ENCODE assay signal across 8 cellular contexts in genomic region chr20:53585910-53586309, GRCh38. TPM values are rescaled to one million over a fixed set of nuclear protein-coding genes. Genes with fewer than 3 reads are reported as not detected.
A peak's percentile ranks its signal among the peaks of the same experiment; 100 is the strongest.
DNase-seq lines count a peak whose midpoint lies in the region; ATAC-seq and TF ChIP-seq lines count a peak whose summit lies in the region.
"Not testable (repeated sequence)": the region's sequence is repeated elsewhere in the genome, so short reads cannot be mapped to it uniquely, and the experiment has no call there.

No MANE protein-coding gene starts in this region.

- H2AK5ac ChIP-seq in IMR-90 (ENCODE audit: low read depth, low read length): peak overlapping the region; percentile 66

- H3K23ac ChIP-seq in IMR-90 (ENCODE audit: low read depth, low read length): peak overlapping the region; percentile 64; the same call in 1 of the 2 replicates

- BruUV-seq in IMR-90 (replicated peaks; lab: Mats Ljungman, UMichigan): not testable (repeated sequence)

- POLR2A ChIA-PET in IMR-90 (lab: Charles Lee; ENCODE audit: unreplicated experiment): not testable (repeated sequence)

- not testable (repeated sequence) for ATAC-seq in CD4-positive, CD25-positive, alpha-beta regulatory T cell (ENCODE audit: low read depth in 2 of 2); IMR-90 (ENCODE audit: low read depth); activated T-helper 17 cell treated with anti-CD3 and anti-CD28 coated beads, Interleukin-2, amount 50 U/mL, for 72 hours (replicated peaks)

- not testable (repeated sequence) for H3K9me3 Mint-ChIP-seq in CD4-positive, CD25-positive, alpha-beta regulatory T cell; T-helper 1 cell treated with Interleukin-12 subunit alpha and Interleukin-12 subunit beta and Interleukin-4 antibody, amounts not matched to agents 30 μg/mL and 1 μg/mL, for 36 hours; activated T-helper 17 cell treated with anti-CD3 and anti-CD28 coated beads, Interleukin-2, amount 50 U/mL, for 72 hours

- H3K4ac ChIP-seq in IMR-90 (ENCODE audit: low read depth, low read length): peak overlapping the region; percentile 62; the same call in 1 of the 2 replicates

- H4K20me1 ChIP-seq in IMR-90 (ENCODE audit: insufficient read depth, low read length): peaks cover 25% of the 10 kb centered on the region

- H2AK9ac ChIP-seq in IMR-90 (replicated peaks; ENCODE audit: low read depth, low read length, poor library complexity): not testable (repeated sequence)

- not testable (repeated sequence) for H2BK20ac ChIP-seq in IMR-90 (ENCODE audit: low read depth, low read length)

- H3K4me2 ChIP-seq in IMR-90 (ENCODE audit: low read depth, low read length): peak overlapping the region; percentile 23; the same call in 1 of the 2 replicates

- H3K56ac ChIP-seq in IMR-90 (ENCODE audit: extremely low read depth, insufficient read depth, low read length): not testable (repeated sequence)

- H3K4me1 ChIP-seq in CD4-positive, CD25-positive, alpha-beta regulatory T cell (ENCODE audit: control insufficient read depth, insufficient read depth, low read length, poor library complexity, severe bottlenecking): peaks cover 65% of the 10 kb centered on the region
- peaks cover 16% of the 10 kb centered on the region for H3K4me1 ChIP-seq in IMR-90 (ENCODE audit: control insufficient read depth, insufficient read depth, low read length)
- peaks cover 0 to 50% of the 10 kb centered on the region in 2 donors for H3K4me1 ChIP-seq in right atrium auricular region
- H3K4me1 ChIP-seq in neutrophil (ENCODE audit: control insufficient read depth in 1 of 2, insufficient read depth in 1 of 2, low read depth in 1 of 2, low read length in 1 of 2): peaks cover 84 to 91% of the 10 kb centered on the region in 2 experiments
- H3K4me1 ChIP-seq in suprapubic skin: peaks cover 87% of the 10 kb centered on the region

- peak overlapping the region; percentile 54; the same call in 1 of the 2 replicates for H4K5ac ChIP-seq in IMR-90 (ENCODE audit: low read depth, low read length)

- TF ChIP-seq CTCF in IMR-90 (conservative IDR thresholded peaks at IDR 0.05; ENCODE audit: low read depth, low read length); coronary artery (IDR thresholded peaks at IDR 0.05); right atrium auricular region (IDR thresholded peaks at IDR 0.05); neutrophil (IDR thresholded peaks at IDR 0.05); suprapubic skin (IDR thresholded peaks at IDR 0.05): not testable (repeated sequence)

- H3K18ac ChIP-seq in IMR-90 (ENCODE audit: low read depth, low read length): not testable (repeated sequence)

- CTCF ChIA-PET in IMR-90 (lab: Yijun Ruan, JAX): interaction anchor here (0.6 kb wide), 1 partner anchor 36 kb away, joined by 3 read pairs; no protein-coding TSS in a partner anchor

- peaks cover 4 to 17% of the 10 kb centered on the region in 2 experiments; a peak in 3 of 4 replicates for H3K79me1 ChIP-seq in IMR-90 (ENCODE audit: low read depth in 1 of 2, low read length in 2 of 2)

- not testable (repeated sequence) for TF ChIP-seq RAD21 in IMR-90 (IDR thresholded peaks at IDR 0.05; ENCODE audit: low read length)

- not testable (repeated sequence) for TF ChIP-seq EP300 in suprapubic skin (IDR thresholded peaks at IDR 0.05)

- peaks cover 18% of the 10 kb centered on the region for H3K9me1 ChIP-seq in IMR-90 (ENCODE audit: insufficient read depth, low read length)

- H3K9ac ChIP-seq in IMR-90 (ENCODE audit: low read depth, low read length): not testable (repeated sequence)

- dilution Hi-C loops in IMR-90 (cut with HindIII; ENCODE audit: low sequenced_read_pairs, unreplicated experiment): not testable (repeated sequence)

- peak overlapping the region in 1 of 2 experiments; percentile 60; a peak in 1 of 4 replicates for H4K8ac ChIP-seq in IMR-90 (ENCODE audit: low read depth in 2 of 2, low read length in 2 of 2)

- peaks cover 16% of the 10 kb centered on the region for H3K36me3 ChIP-seq in CD4-positive, CD25-positive, alpha-beta regulatory T cell (ENCODE audit: control insufficient read depth, insufficient read depth, low read length)
- peaks cover 18% of the 10 kb centered on the region for H3K36me3 ChIP-seq in IMR-90 (ENCODE audit: control insufficient read depth, insufficient read depth, low read length)
- peaks cover 21% of the 10 kb centered on the region for H3K36me3 ChIP-seq in right atrium auricular region
- peaks cover 21% of the 10 kb centered on the region for H3K36me3 ChIP-seq in neutrophil
- H3K36me3 ChIP-seq in suprapubic skin: peaks cover 16% of the 10 kb centered on the region

- in situ Hi-C loops in IMR-90 (cut with MboI; ENCODE audit: low sequenced_read_pairs): loop anchor here (10.0 kb wide), 1 partner anchor 169 kb away; no protein-coding TSS in a partner anchor

- not testable (repeated sequence) for H3K27me3 ChIP-seq in CD4-positive, CD25-positive, alpha-beta regulatory T cell (ENCODE audit: control insufficient read depth, insufficient read depth, low read length); IMR-90 (ENCODE audit: control insufficient read depth, insufficient read depth, low read length); right atrium auricular region; neutrophil; suprapubic skin

- WGBS in IMR-90 (ENCODE audit: extremely low coverage in 2 of 2, insufficient read length in 1 of 2), 2 experiments: no CpG with 5 or more reads among the region's 5 CpGs
- WGBS in suprapubic skin: 72% methylated on average over 5 of the region's 5 CpGs

- TF ChIP-seq POLR2A in IMR-90 (IDR thresholded peaks at IDR 0.05; ENCODE audit: low read depth, low read length); suprapubic skin (IDR thresholded peaks at IDR 0.05): not testable (repeated sequence)

- H3K27me3 Mint-ChIP-seq in CD4-positive, CD25-positive, alpha-beta regulatory T cell; T-helper 1 cell treated with Interleukin-12 subunit alpha and Interleukin-12 subunit beta and Interleukin-4 antibody, amounts not matched to agents 30 μg/mL and 1 μg/mL, for 36 hours (ENCODE audit: low read depth); activated T-helper 17 cell treated with anti-CD3 and anti-CD28 coated beads, Interleukin-2, amount 50 U/mL, for 72 hours: not testable (repeated sequence)

- H3K36me3 Mint-ChIP-seq in CD4-positive, CD25-positive, alpha-beta regulatory T cell: peaks cover 11% of the 10 kb centered on the region
- peaks cover 37% of the 10 kb centered on the region for H3K36me3 Mint-ChIP-seq in T-helper 1 cell treated with Interleukin-12 subunit alpha and Interleukin-12 subunit beta and Interleukin-4 antibody, amounts not matched to agents 30 μg/mL and 1 μg/mL, for 36 hours (ENCODE audit: low read depth)
- peaks cover 37% of the 10 kb centered on the region for H3K36me3 Mint-ChIP-seq in activated T-helper 17 cell treated with anti-CD3 and anti-CD28 coated beads, Interleukin-2, amount 50 U/mL, for 72 hours (ENCODE audit: low read depth)

- H3K4me3 Mint-ChIP-seq in CD4-positive, CD25-positive, alpha-beta regulatory T cell: peak overlapping the region; percentile 84 to 95 (median 88)
- peak overlapping the region; percentile 63 for H3K4me3 Mint-ChIP-seq in T-helper 1 cell treated with Interleukin-12 subunit alpha and Interleukin-12 subunit beta and Interleukin-4 antibody, amounts not matched to agents 30 μg/mL and 1 μg/mL, for 36 hours
- peak overlapping the region; percentile 90 for H3K4me3 Mint-ChIP-seq in activated T-helper 17 cell treated with anti-CD3 and anti-CD28 coated beads, Interleukin-2, amount 50 U/mL, for 72 hours

- H3K9me3 ChIP-seq in CD4-positive, CD25-positive, alpha-beta regulatory T cell (ENCODE audit: control insufficient read depth in 2 of 2, low read length in 2 of 2); IMR-90 (ENCODE audit: control insufficient read depth, insufficient read depth, low read length); right atrium auricular region; neutrophil; suprapubic skin: not testable (repeated sequence)

- H3K27ac Mint-ChIP-seq in CD4-positive, CD25-positive, alpha-beta regulatory T cell: peak overlapping the region; percentile 93 to 99 (median 94)
- H3K27ac Mint-ChIP-seq in T-helper 1 cell treated with Interleukin-12 subunit alpha and Interleukin-12 subunit beta and Interleukin-4 antibody, amounts not matched to agents 30 μg/mL and 1 μg/mL, for 36 hours: peak overlapping the region; percentile 74
- H3K27ac Mint-ChIP-seq in activated T-helper 17 cell treated with anti-CD3 and anti-CD28 coated beads, Interleukin-2, amount 50 U/mL, for 72 hours: peak overlapping the region; percentile 97

- DNase-seq in CD4-positive, CD25-positive, alpha-beta regulatory T cell; IMR-90; coronary artery (ENCODE audit: low spot score); right atrium auricular region (ENCODE audit: low spot score): not testable (repeated sequence)
- peak in 1 of 2 donors; percentile 9 for DNase-seq in suprapubic skin (ENCODE audit: low spot score in 2 of 2)

- not testable (repeated sequence) for H2BK15ac ChIP-seq in IMR-90 (ENCODE audit: low read depth, low read length)

- intact Hi-C loops in IMR-90 (cut with micrococcal nuclease): not testable (repeated sequence)

- H2AFZ ChIP-seq in IMR-90 (replicated peaks; ENCODE audit: low read length, poor library complexity): not testable (repeated sequence)

- H2BK120ac ChIP-seq in IMR-90 (ENCODE audit: low read depth, low read length): not testable (repeated sequence)

- peaks cover 37 to 82% (median 56%) of the 10 kb centered on the region in 4 donors for H3K4me1 Mint-ChIP-seq in CD4-positive, CD25-positive, alpha-beta regulatory T cell
- H3K4me1 Mint-ChIP-seq in T-helper 1 cell treated with Interleukin-12 subunit alpha and Interleukin-12 subunit beta and Interleukin-4 antibody, amounts not matched to agents 30 μg/mL and 1 μg/mL, for 36 hours (ENCODE audit: low read depth): peaks cover 70% of the 10 kb centered on the region
- peaks cover 18% of the 10 kb centered on the region for H3K4me1 Mint-ChIP-seq in activated T-helper 17 cell treated with anti-CD3 and anti-CD28 coated beads, Interleukin-2, amount 50 U/mL, for 72 hours

- peak overlapping the region; percentile 50 for H2BK5ac ChIP-seq in IMR-90 (ENCODE audit: low read depth, low read length, poor library complexity, severe bottlenecking)

- not testable (repeated sequence) for H4K91ac ChIP-seq in IMR-90 (ENCODE audit: insufficient read depth, low read depth, low read length)

- peak overlapping the region; percentile 81; the same call in 1 of the 2 replicates for H3K14ac ChIP-seq in IMR-90 (replicated peaks; ENCODE audit: low read depth, low read length)

- H3K27ac ChIP-seq in CD4-positive, CD25-positive, alpha-beta regulatory T cell (ENCODE audit: insufficient read depth, low read length, poor library complexity, severe bottlenecking): peak overlapping the region; percentile 90
- H3K27ac ChIP-seq in IMR-90 (ENCODE audit: insufficient read depth, low read length) (peak overlapping the region; percentile 69; the same call in 1 of the 2 replicates), coronary artery (peak overlapping the region in 1 of 2 donors; percentile 64), right atrium auricular region (peak overlapping the region; percentile 42 to 51), neutrophil (peak overlapping the region; percentile 65), suprapubic skin (peak overlapping the region; percentile 51)

- H3K4me3 ChIP-seq in CD4-positive, CD25-positive, alpha-beta regulatory T cell (ENCODE audit: low read depth, low read length): peak overlapping the region; percentile 87
- H3K4me3 ChIP-seq in IMR-90 (ENCODE audit: insufficient read depth, low read depth, low read length); right atrium auricular region; suprapubic skin: not testable (repeated sequence)
- H3K4me3 ChIP-seq in coronary artery: peak overlapping the region; percentile 21
- H3K4me3 ChIP-seq in neutrophil (ENCODE audit: low read depth in 1 of 2, low read length in 1 of 2): peak overlapping the region in 1 of 2 experiments; percentile 28

RNA-seq across cellular contexts. Expression of gene ZNF217, which starts 7.7 kb away (rescaled TPM):
- 70.9 TPM for total RNA-seq in CD4-positive, CD25-positive, alpha-beta regulatory T cell
- 10 to 100 TPM; 15.6 to 28.6 (median 17.5) TPM for polyA plus RNA-seq in CD4-positive, CD25-positive, alpha-beta regulatory T cell
- total RNA-seq in IMR-90 (2012; rRNA removed): 25.8 and 27.8 TPM in 2 replicates
- polyA plus RNA-seq in IMR-90 (2012; rRNA removed): 6.9 and 9.1 TPM in 2 replicates
- 2.4 and 4.1 TPM in 2 replicates for polyA plus RNA-seq in IMR-90 (2012; cell fraction: cytosol; rRNA removed)
- 3.4 and 8.6 TPM in 2 replicates for polyA plus RNA-seq in IMR-90 (2012; cell fraction: nucleus; rRNA removed; ENCODE audit: low replicate concordance)
- total RNA-seq in activated T-helper 17 cell treated with anti-CD3 and anti-CD28 coated beads, Interleukin-2, amount 50 U/mL, for 72 hours: 10 to 100 TPM; 52.7 to 54.2 TPM
- total RNA-seq in right atrium auricular region: 10 to 100 TPM in 1 of 2 donors, 1 to 10 TPM in 1; 7.6 to 13.8 TPM
- 10 to 100 TPM; 31.2 to 64.8 (median 46.7) TPM for total RNA-seq in suprapubic skin
